18 cellular contexts compared by ENCODE assay signal in the genomic region with DNA sequence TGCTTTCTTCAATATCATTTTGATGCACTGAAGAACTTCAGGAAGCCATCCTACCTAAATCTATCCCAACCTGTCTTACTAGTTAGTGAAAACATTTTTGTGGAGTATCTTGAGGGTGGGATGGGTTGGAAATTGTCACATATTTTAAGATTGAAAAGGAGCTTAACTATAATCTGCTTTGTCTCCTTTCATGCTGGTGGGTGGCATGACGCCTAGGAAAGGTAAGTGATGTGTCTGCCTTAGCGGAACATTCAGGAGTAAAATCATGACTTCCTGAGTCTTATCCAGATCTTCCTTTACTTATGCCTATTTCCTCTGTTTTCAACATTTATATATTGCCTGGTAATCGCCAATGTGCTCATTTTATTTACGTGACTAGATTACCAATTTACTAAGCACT.
A peak's percentile ranks its signal among the peaks of the same experiment; 100 is the strongest.
DNase-seq lines count a peak whose midpoint lies in the region; ATAC-seq, FAIRE-seq and TF ChIP-seq lines count a peak whose summit lies in the region.
"Had no signal": no experiment of that assay in that cellular context is flagged by ENCODE, and none has a peak within 500 bp of the region (broad histone marks: within the 10 kb centered on the region; RNA-seq: fewer than 3 reads in every experiment).

No MANE protein-coding gene starts in this region.

- ATAC-seq in GM18909 (IDR thresholded peaks at IDR 0.05; ENCODE audit: poor library complexity, unreplicated experiment) (no peak), GM19328 (IDR thresholded peaks at IDR 0.05; ENCODE audit: unreplicated experiment) (no peak)
- ATAC-seq: K562 had no signal

- FAIRE-seq in astrocyte (lab: Jason Lieb, UNC), result peak; percentile 34
- FAIRE-seq: A204.1, HTR-8/SVneo, K562 had no signal

- no peaks in the 10 kb centered on the region for H3K27me3 ChIP-seq in astrocyte (ENCODE audit: insufficient read depth, low read length)
- no peaks in the 10 kb centered on the region for H3K27me3 ChIP-seq in neural cell (ENCODE audit: insufficient read depth, low read depth, low read length)

- DNase-seq in astrocyte (ENCODE audit: low read depth) (no peak), glutamatergic neuron (no peak), posterior vena cava (ENCODE audit: low spot score) (no peak)
- DNase-seq: AML-193; Caco-2; CD4-positive, alpha-beta T cell; DMS153; DMS79; GF-D8; HCEC 1CT; IMR-90 had no signal

- no peak for TF ChIP-seq EP300 in neural cell (conservative IDR thresholded peaks at IDR 0.05; ENCODE audit: poor library complexity, severe bottlenecking)

- intact Hi-C loops in posterior vena cava (cut with DNase I), result no loop called here

- H3K9me2 ChIP-seq in neural cell (ENCODE audit: insufficient read depth, low read length), result no peaks in the 10 kb centered on the region

- no peaks in the 10 kb centered on the region for H3K79me2 ChIP-seq in astrocyte (ENCODE audit: insufficient read depth, low read length)
- H3K79me2 ChIP-seq in neural cell (replicated peaks; ENCODE audit: insufficient read depth, low read length), result no peaks in the 10 kb centered on the region

- H3K36me3 ChIP-seq in astrocyte (ENCODE audit: insufficient read depth, low read length), result no peaks in the 10 kb centered on the region
- H3K36me3 ChIP-seq in neural cell (ENCODE audit: insufficient read depth, low read length), result no peaks in the 10 kb centered on the region

- no peaks in the 10 kb centered on the region for H4K20me1 ChIP-seq in astrocyte (ENCODE audit: insufficient read depth, low read length)
- H4K20me1 ChIP-seq in neural cell (ENCODE audit: insufficient read depth), result no peaks in the 10 kb centered on the region

- no peak overlapping the region for H3K4me2 ChIP-seq in astrocyte (ENCODE audit: low read length)
- H3K4me2 ChIP-seq in neural cell (ENCODE audit: low read length), result peak overlapping the region; percentile 22

- H3K9me3 Mint-ChIP-seq in astrocyte (ENCODE audit: unreplicated experiment), result no peaks in the 10 kb centered on the region
- H3K9me3 Mint-ChIP-seq in glutamatergic neuron (ENCODE audit: unreplicated experiment), result peaks cover 3% of the 10 kb centered on the region

- H3K9me3 ChIP-seq in astrocyte (ENCODE audit: insufficient read depth, low read depth, low read length) (no peaks in the 10 kb centered on the region), neural cell (ENCODE audit: low read length) (no peaks in the 10 kb centered on the region)
- H3K9me3 ChIP-seq: Caco-2 had no signal

- no peak overlapping the region for H3K4me3 Mint-ChIP-seq in astrocyte (ENCODE audit: unreplicated experiment)
- no peak overlapping the region for H3K4me3 Mint-ChIP-seq in glutamatergic neuron (ENCODE audit: unreplicated experiment)
- H3K4me3 Mint-ChIP-seq: CD4-positive, alpha-beta T cell had no signal

- H3K27ac ChIP-seq in astrocyte (ENCODE audit: low read depth, low read length) (no peak overlapping the region), neural cell (ENCODE audit: low read length) (peak overlapping the region; percentile 25)
- H3K27ac ChIP-seq: C4-2B had no signal

- H3K36me3 Mint-ChIP-seq in astrocyte (ENCODE audit: low read depth, unreplicated experiment), result peaks cover 2% of the 10 kb centered on the region
- peaks cover 4% of the 10 kb centered on the region for H3K36me3 Mint-ChIP-seq in glutamatergic neuron (ENCODE audit: unreplicated experiment)

- peaks cover 4% of the 10 kb centered on the region for H3K4me1 ChIP-seq in astrocyte (ENCODE audit: insufficient read depth, low read length)
- H3K4me1 ChIP-seq: Caco-2 had no signal

- H3K27me3 Mint-ChIP-seq in astrocyte (ENCODE audit: low read depth, unreplicated experiment), result no peaks in the 10 kb centered on the region
- H3K27me3 Mint-ChIP-seq in glutamatergic neuron (ENCODE audit: unreplicated experiment), result peaks cover 2% of the 10 kb centered on the region
- H3K27me3 Mint-ChIP-seq: CD4-positive, alpha-beta T cell had no signal

- H3K27ac Mint-ChIP-seq in astrocyte (ENCODE audit: unreplicated experiment), result no peak overlapping the region
- peak overlapping the region; percentile 64 for H3K27ac Mint-ChIP-seq in glutamatergic neuron (ENCODE audit: unreplicated experiment)
- H3K27ac Mint-ChIP-seq: CD4-positive, alpha-beta T cell had no signal

- H3K4me3 ChIP-seq in astrocyte (ENCODE audit: insufficient read depth, low read depth, low read length) (no peak overlapping the region), neural cell (ENCODE audit: low read length) (no peak overlapping the region)
- H3K4me3 ChIP-seq: K562 had no signal

- TF ChIP-seq CTCF in astrocyte (IDR thresholded peaks at IDR 0.05; ENCODE audit: insufficient read depth, low read depth, low read length) (no peak), glutamatergic neuron (IDR thresholded peaks at IDR 0.05; ENCODE audit: partially characterized antibody, unreplicated experiment) (no peak), neural cell (IDR thresholded peaks at IDR 0.05; ENCODE audit: poor library complexity, severe bottlenecking) (no peak)

- H3K4me1 Mint-ChIP-seq in astrocyte (ENCODE audit: low read depth, unreplicated experiment), result peaks cover 47% of the 10 kb centered on the region
- H3K4me1 Mint-ChIP-seq in glutamatergic neuron (ENCODE audit: low read depth, unreplicated experiment), result peaks cover 56% of the 10 kb centered on the region

- H3F3A ChIP-seq in neural cell (ENCODE audit: insufficient read depth, low read length, poor library complexity, severe bottlenecking), result peaks cover 2% of the 10 kb centered on the region

- no peak for TF ChIP-seq RAD21 in neural cell (conservative IDR thresholded peaks at IDR 0.05)

- H2AFZ ChIP-seq in astrocyte (ENCODE audit: low read depth, low read length) (no peak overlapping the region), neural cell (ENCODE audit: low read depth, low read length) (no peak overlapping the region)

- no peak overlapping the region for H3K9ac ChIP-seq in astrocyte (ENCODE audit: low read length)
- no peak overlapping the region for H3K9ac ChIP-seq in neural cell (ENCODE audit: low read length)

TF ChIP-seq in neural cell, 6 proteins besides CTCF, POLR2A, EP300 and RAD21:
- TF ChIP-seq POLR2AphosphoS5 (IDR thresholded peaks at IDR 0.05), result no peak
- no peak for TF ChIP-seq EZH2 (IDR thresholded peaks at IDR 0.05; ENCODE audit: borderline replicate concordance, insufficient read depth, low read length, poor library complexity, severe bottlenecking)
- no peak for TF ChIP-seq SMC3 (conservative IDR thresholded peaks at IDR 0.05; ENCODE audit: poor library complexity)
- no peak for TF ChIP-seq MXI1 (conservative IDR thresholded peaks at IDR 0.05; ENCODE audit: poor library complexity, severe bottlenecking)
- no peak for TF ChIP-seq TAF1 (IDR thresholded peaks at IDR 0.05; ENCODE audit: low read depth)
- TF ChIP-seq, protein P1, sequence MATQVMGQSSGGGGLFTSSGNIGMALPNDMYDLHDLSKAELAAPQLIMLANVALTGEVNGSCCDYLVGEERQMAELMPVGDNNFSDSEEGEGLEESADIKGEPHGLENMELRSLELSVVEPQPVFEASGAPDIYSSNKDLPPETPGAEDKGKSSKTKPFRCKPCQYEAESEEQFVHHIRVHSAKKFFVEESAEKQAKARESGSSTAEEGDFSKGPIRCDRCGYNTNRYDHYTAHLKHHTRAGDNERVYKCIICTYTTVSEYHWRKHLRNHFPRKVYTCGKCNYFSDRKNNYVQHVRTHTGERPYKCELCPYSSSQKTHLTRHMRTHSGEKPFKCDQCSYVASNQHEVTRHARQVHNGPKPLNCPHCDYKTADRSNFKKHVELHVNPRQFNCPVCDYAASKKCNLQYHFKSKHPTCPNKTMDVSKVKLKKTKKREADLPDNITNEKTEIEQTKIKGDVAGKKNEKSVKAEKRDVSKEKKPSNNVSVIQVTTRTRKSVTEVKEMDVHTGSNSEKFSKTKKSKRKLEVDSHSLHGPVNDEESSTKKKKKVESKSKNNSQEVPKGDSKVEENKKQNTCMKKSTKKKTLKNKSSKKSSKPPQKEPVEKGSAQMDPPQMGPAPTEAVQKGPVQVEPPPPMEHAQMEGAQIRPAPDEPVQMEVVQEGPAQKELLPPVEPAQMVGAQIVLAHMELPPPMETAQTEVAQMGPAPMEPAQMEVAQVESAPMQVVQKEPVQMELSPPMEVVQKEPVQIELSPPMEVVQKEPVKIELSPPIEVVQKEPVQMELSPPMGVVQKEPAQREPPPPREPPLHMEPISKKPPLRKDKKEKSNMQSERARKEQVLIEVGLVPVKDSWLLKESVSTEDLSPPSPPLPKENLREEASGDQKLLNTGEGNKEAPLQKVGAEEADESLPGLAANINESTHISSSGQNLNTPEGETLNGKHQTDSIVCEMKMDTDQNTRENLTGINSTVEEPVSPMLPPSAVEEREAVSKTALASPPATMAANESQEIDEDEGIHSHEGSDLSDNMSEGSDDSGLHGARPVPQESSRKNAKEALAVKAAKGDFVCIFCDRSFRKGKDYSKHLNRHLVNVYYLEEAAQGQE (IDR thresholded peaks at IDR 0.05; ENCODE audit: borderline replicate concordance), result no peak
